Comparison of ENCODE assay signal across 19 cellular contexts in genomic region chr18:24968233-24968775, GRCh38.
"Had no signal": no experiment of that assay in that cellular context is flagged by ENCODE, and none has a peak within 500 bp of the region (broad histone marks: within the 10 kb centered on the region; RNA-seq: fewer than 3 reads in every experiment).

No MANE protein-coding gene starts in this region.

- H3K4me3 ChIP-seq: breast epithelium, coronary artery, hepatocyte, neural progenitor cell, right atrium auricular region, skin epidermis had no signal

- H3K27me3 Mint-ChIP-seq: activated CD4-positive, alpha-beta T cell treated with anti-CD3 and anti-CD28 coated beads, Interleukin-2, amount 10 ng/mL, durations not matched to agents 24 days and 14 days; activated CD8-positive, alpha-beta T cell treated with anti-CD3 and anti-CD28 coated beads for 36 hours; activated T-cell treated with anti-CD3 and anti-CD28 coated beads, Interleukin-2, amount 50 U/mL, for 24 hours; memory B cell; stimulated activated naive CD8-positive, alpha-beta T cell treated with anti-CD3 and anti-CD28 coated beads, Interleukin-15, amount 100 ng/mL, for 72 hours had no signal

- H3K27ac Mint-ChIP-seq: activated CD4-positive, alpha-beta T cell treated with anti-CD3 and anti-CD28 coated beads, Interleukin-2, amount 10 ng/mL, durations not matched to agents 24 days and 14 days; activated CD8-positive, alpha-beta T cell treated with anti-CD3 and anti-CD28 coated beads for 36 hours; activated naive CD4-positive, alpha-beta T cell treated with anti-CD3 and anti-CD28 coated beads for 36 hours; activated T-cell treated with anti-CD3 and anti-CD28 coated beads, Interleukin-2, amount 50 U/mL, for 24 hours; memory B cell; naive thymus-derived CD4-positive, alpha-beta T cell; neural progenitor cell; progenitor cell of endocrine pancreas; stimulated activated naive CD8-positive, alpha-beta T cell treated with anti-CD3 and anti-CD28 coated beads, Interleukin-15, amount 100 ng/mL, for 72 hours had no signal

- H3K4me1 Mint-ChIP-seq: activated CD4-positive, alpha-beta T cell treated with anti-CD3 and anti-CD28 coated beads, Interleukin-2, amount 10 ng/mL, durations not matched to agents 24 days and 14 days; naive thymus-derived CD4-positive, alpha-beta T cell; stimulated activated naive CD8-positive, alpha-beta T cell treated with anti-CD3 and anti-CD28 coated beads, Interleukin-15, amount 100 ng/mL, for 72 hours had no signal

- H3K79me2 ChIP-seq: hepatocyte had no signal

- H3K4me3 Mint-ChIP-seq: activated CD4-positive, alpha-beta T cell treated with anti-CD3 and anti-CD28 coated beads, Interleukin-2, amount 10 ng/mL, durations not matched to agents 24 days and 14 days; activated CD8-positive, alpha-beta T cell treated with anti-CD3 and anti-CD28 coated beads for 36 hours; activated naive CD4-positive, alpha-beta T cell treated with anti-CD3 and anti-CD28 coated beads for 36 hours; activated T-cell treated with anti-CD3 and anti-CD28 coated beads, Interleukin-2, amount 50 U/mL, for 24 hours; memory B cell; naive thymus-derived CD4-positive, alpha-beta T cell; neural progenitor cell; stimulated activated naive CD8-positive, alpha-beta T cell treated with anti-CD3 and anti-CD28 coated beads, Interleukin-15, amount 100 ng/mL, for 72 hours had no signal

- H3K9me3 Mint-ChIP-seq: activated CD4-positive, alpha-beta T cell treated with anti-CD3 and anti-CD28 coated beads, Interleukin-2, amount 10 ng/mL, durations not matched to agents 24 days and 14 days; memory B cell had no signal

- H3K27ac ChIP-seq: breast epithelium, coronary artery, hepatocyte, neural progenitor cell, right atrium auricular region had no signal

- H2AFZ ChIP-seq: hepatocyte, neural progenitor cell had no signal

- DNase-seq: activated CD4-positive, alpha-beta T cell treated with anti-CD3 and anti-CD28 coated beads, Interleukin-2, amount 10 ng/mL, durations not matched to agents 24 days and 14 days; activated CD8-positive, alpha-beta T cell treated with anti-CD3 and anti-CD28 coated beads for 36 hours; activated naive CD4-positive, alpha-beta T cell treated with anti-CD3 and anti-CD28 coated beads for 36 hours; activated T-cell treated with anti-CD3 and anti-CD28 coated beads, Interleukin-2, amount 50 U/mL, for 24 hours; anterior cingulate cortex; erythroblast; naive thymus-derived CD4-positive, alpha-beta T cell; stimulated activated naive CD8-positive, alpha-beta T cell treated with anti-CD3 and anti-CD28 coated beads, Interleukin-15, amount 100 ng/mL, for 72 hours; T-helper 1 cell; T-helper 9 cell; trophoblast cell had no signal

- H3K9ac ChIP-seq: neural progenitor cell had no signal

- H3K27me3 ChIP-seq: breast epithelium, hepatocyte, neural progenitor cell, right atrium auricular region had no signal

- ATAC-seq: activated CD8-positive, alpha-beta T cell treated with anti-CD3 and anti-CD28 coated beads for 36 hours; naive thymus-derived CD4-positive, alpha-beta T cell; stimulated activated naive CD8-positive, alpha-beta T cell treated with anti-CD3 and anti-CD28 coated beads, Interleukin-15, amount 100 ng/mL, for 72 hours had no signal

- H3K4me1 ChIP-seq: breast epithelium, neural progenitor cell, right atrium auricular region had no signal

- H3K9me3 ChIP-seq: breast epithelium had no signal

- H3K36me3 Mint-ChIP-seq: memory B cell had no signal

- H3K4me2 ChIP-seq: hepatocyte, neural progenitor cell had no signal

- H3K36me3 ChIP-seq: breast epithelium, neural progenitor cell, right atrium auricular region had no signal
